Comparison of ENCODE assay signal across 1 cellular context in the genomic region with DNA sequence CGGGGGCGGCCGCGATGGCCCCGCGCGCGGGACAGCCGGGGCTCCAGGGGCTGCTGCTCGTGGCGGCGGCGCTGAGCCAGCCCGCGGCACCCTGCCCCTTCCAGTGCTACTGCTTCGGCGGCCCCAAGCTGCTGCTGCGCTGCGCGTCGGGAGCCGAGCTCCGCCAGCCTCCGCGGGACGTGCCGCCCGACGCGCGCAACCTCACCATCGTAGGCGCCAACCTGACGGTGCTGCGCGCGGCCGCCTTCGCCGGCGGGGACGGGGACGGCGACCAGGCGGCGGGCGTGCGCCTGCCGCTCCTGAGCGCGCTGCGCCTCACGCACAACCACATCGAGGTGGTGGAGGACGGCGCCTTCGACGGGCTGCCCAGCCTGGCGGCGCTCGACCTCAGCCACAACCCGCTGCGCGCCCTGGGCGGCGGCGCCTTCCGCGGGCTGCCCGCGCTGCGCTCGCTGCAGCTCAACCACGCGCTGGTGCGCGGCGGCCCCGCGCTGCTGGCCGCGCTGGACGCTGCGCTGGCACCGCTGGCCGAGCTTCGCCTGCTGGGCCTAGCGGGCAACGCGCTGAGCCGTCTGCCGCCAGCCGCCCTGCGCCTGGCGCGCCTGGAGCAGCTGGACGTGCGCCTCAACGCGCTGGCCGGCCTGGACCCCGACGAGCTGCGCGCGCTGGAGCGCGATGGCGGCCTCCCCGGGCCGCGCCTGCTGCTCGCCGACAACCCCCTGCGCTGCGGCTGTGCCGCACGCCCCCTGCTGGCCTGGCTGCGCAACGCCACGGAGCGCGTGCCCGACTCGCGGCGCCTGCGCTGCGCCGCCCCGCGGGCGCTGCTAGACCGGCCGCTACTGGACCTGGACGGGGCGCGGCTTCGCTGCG.
TF ChIP-seq lines count a peak whose summit lies in the region.

No MANE protein-coding gene starts in this region.

TF ChIP-seq in K562, 482 proteins besides CTCF, POLR2A, EP300 and RAD21 (continued from another document):
- TF ChIP-seq, protein P1, sequence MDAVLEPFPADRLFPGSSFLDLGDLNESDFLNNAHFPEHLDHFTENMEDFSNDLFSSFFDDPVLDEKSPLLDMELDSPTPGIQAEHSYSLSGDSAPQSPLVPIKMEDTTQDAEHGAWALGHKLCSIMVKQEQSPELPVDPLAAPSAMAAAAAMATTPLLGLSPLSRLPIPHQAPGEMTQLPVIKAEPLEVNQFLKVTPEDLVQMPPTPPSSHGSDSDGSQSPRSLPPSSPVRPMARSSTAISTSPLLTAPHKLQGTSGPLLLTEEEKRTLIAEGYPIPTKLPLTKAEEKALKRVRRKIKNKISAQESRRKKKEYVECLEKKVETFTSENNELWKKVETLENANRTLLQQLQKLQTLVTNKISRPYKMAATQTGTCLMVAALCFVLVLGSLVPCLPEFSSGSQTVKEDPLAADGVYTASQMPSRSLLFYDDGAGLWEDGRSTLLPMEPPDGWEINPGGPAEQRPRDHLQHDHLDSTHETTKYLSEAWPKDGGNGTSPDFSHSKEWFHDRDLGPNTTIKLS (IDR thresholded peaks at IDR 0.05; ENCODE audit: borderline replicate concordance, low read depth): peak; percentile 72; the same call in 1 of the 2 replicates
- peak; percentile 100 for TF ChIP-seq CTBP1 (IDR thresholded peaks at IDR 0.05; ENCODE audit: borderline replicate concordance)
- TF ChIP-seq, protein P2, sequence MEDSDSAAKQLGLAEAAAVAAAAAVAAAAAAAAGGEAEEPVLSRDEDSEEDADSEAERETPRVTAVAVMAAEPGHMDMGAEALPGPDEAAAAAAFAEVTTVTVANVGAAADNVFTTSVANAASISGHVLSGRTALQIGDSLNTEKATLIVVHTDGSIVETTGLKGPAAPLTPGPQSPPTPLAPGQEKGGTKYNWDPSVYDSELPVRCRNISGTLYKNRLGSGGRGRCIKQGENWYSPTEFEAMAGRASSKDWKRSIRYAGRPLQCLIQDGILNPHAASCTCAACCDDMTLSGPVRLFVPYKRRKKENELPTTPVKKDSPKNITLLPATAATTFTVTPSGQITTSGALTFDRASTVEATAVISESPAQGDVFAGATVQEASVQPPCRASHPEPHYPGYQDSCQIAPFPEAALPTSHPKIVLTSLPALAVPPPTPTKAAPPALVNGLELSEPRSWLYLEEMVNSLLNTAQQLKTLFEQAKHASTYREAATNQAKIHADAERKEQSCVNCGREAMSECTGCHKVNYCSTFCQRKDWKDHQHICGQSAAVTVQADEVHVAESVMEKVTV (CRISPR knock-in tag; IDR thresholded peaks at IDR 0.05): no peak
- TF ChIP-seq, protein P3, sequence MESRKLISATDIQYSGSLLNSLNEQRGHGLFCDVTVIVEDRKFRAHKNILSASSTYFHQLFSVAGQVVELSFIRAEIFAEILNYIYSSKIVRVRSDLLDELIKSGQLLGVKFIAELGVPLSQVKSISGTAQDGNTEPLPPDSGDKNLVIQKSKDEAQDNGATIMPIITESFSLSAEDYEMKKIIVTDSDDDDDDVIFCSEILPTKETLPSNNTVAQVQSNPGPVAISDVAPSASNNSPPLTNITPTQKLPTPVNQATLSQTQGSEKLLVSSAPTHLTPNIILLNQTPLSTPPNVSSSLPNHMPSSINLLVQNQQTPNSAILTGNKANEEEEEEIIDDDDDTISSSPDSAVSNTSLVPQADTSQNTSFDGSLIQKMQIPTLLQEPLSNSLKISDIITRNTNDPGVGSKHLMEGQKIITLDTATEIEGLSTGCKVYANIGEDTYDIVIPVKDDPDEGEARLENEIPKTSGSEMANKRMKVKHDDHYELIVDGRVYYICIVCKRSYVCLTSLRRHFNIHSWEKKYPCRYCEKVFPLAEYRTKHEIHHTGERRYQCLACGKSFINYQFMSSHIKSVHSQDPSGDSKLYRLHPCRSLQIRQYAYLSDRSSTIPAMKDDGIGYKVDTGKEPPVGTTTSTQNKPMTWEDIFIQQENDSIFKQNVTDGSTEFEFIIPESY (CRISPR knock-in tag; IDR thresholded peaks at IDR 0.05): peak; percentile 93
